Comparison of ENCODE assay signal across 10 cellular contexts in the genomic region with DNA sequence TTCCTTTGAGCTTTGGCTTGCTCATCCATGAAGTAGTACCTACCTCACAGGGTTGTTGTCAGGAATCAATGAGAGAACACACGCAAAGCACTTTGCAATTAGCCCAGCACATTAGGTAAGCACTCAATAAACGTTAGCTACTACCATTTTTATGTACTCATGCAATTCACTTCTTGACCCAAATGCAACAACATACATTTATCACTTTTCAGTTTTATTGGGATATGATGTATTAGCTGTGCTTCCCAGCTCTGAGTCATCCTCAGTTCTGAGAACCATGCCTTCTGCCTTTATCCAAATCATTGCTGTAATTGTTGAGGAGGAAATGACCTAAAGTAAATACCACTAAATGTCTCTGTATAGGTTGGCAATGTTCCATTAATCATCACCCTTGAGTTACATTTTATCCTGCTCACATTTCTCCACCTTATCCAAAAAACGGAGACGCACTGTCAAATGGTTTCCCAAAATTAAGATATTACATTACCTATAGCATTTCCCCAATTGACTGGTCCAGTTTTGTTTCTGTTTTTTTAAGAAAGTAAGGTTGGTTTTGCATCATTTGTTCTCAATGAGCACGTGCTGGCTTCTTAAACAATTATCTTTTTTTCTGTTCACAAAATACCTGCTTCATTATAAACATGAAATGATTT. TPM values are rescaled to one million over a fixed set of nuclear protein-coding genes. Genes with fewer than 3 reads are reported as not detected.
A peak's percentile ranks its signal among the peaks of the same experiment; 100 is the strongest.
DNase-seq lines count a peak whose midpoint lies in the region; ATAC-seq and TF ChIP-seq lines count a peak whose summit lies in the region.
"Had no signal": no experiment of that assay in that cellular context is flagged by ENCODE, and none has a peak within 500 bp of the region (broad histone marks: within the 10 kb centered on the region; RNA-seq: fewer than 3 reads in every experiment).

No MANE protein-coding gene starts in this region.

- in situ Hi-C loops in brain microvascular endothelial cell (cut with HindIII; ENCODE audit: low pct_ligation_motif_present, low sequenced_read_pairs), result no loop called here

- TF ChIP-seq CTCF in brain microvascular endothelial cell (IDR thresholded peaks at IDR 0.05; ENCODE audit: low read depth, low read length, missing control alignments), result no peak

- DNase-seq in GM03348 (ENCODE audit: low spot score) (peak; percentile 62), NCI-H2029 treated with DMSO at 0.1 percent for 48 hours (lab: John Stamatoyannopoulos, UW) (peak; percentile 42), brain microvascular endothelial cell (peak; percentile 59), pulmonary artery endothelial cell (ENCODE audit: low read depth, low spot score) (peak; percentile 63), H7 (no peak)
- no peak for DNase-seq in activated T-helper 2 cell treated with anti-CD3 and anti-CD28 coated beads, Interferon-gamma antibody, Interleukin-2, Interleukin-4, amounts not matched to agents 10 μg/mL and 5 μg/mL and 100 μg/mL, durations not matched to agents 14 hours and 24 hours and 36 hours (ENCODE audit: low spot score)
- DNase-seq: activated CD4-positive, alpha-beta T cell treated with anti-CD3 and anti-CD28 coated beads for 1 hour; ovary had no signal

- intact Hi-C loops in activated T-helper 2 cell treated with anti-CD3 and anti-CD28 coated beads, Interferon-gamma antibody, Interleukin-2, Interleukin-4, amounts not matched to agents 10 μg/mL and 5 μg/mL and 100 μg/mL, durations not matched to agents 14 hours and 24 hours and 36 hours (cut with micrococcal nuclease), result no loop called here

- H3K4me1 Mint-ChIP-seq in activated T-helper 2 cell treated with anti-CD3 and anti-CD28 coated beads, Interferon-gamma antibody, Interleukin-2, Interleukin-4, amounts not matched to agents 10 μg/mL and 5 μg/mL and 100 μg/mL, durations not matched to agents 14 hours and 24 hours and 36 hours (ENCODE audit: low read depth), result peaks cover 14% of the 10 kb centered on the region

- no peak overlapping the region for H3K27ac Mint-ChIP-seq in activated T-helper 2 cell treated with anti-CD3 and anti-CD28 coated beads, Interferon-gamma antibody, Interleukin-2, Interleukin-4, amounts not matched to agents 10 μg/mL and 5 μg/mL and 100 μg/mL, durations not matched to agents 14 hours and 24 hours and 36 hours

- ATAC-seq in HG02588 (IDR thresholded peaks at IDR 0.05; ENCODE audit: unreplicated experiment), result no peak

- H3K4me3 ChIP-seq in brain microvascular endothelial cell (ENCODE audit: low read depth, low read length) (no peak overlapping the region), H7 (ENCODE audit: insufficient read depth, low read depth, low read length) (no peak overlapping the region)
- H3K4me3 ChIP-seq: ovary had no signal

- H3K27me3 Mint-ChIP-seq in activated T-helper 2 cell treated with anti-CD3 and anti-CD28 coated beads, Interferon-gamma antibody, Interleukin-2, Interleukin-4, amounts not matched to agents 10 μg/mL and 5 μg/mL and 100 μg/mL, durations not matched to agents 14 hours and 24 hours and 36 hours (ENCODE audit: low read depth), result peaks cover 5% of the 10 kb centered on the region
- H3K27me3 Mint-ChIP-seq: brain had no signal

- H3K27me3 ChIP-seq in brain microvascular endothelial cell (replicated peaks), result no peaks in the 10 kb centered on the region
- H3K27me3 ChIP-seq in H7 (ENCODE audit: control insufficient read depth, insufficient read depth, low read length), result no peaks in the 10 kb centered on the region
- H3K27me3 ChIP-seq: ovary had no signal

- no peak overlapping the region for H3K27ac ChIP-seq in brain microvascular endothelial cell
- H3K27ac ChIP-seq: ovary had no signal

- no peaks in the 10 kb centered on the region for H3K36me3 ChIP-seq in brain microvascular endothelial cell (replicated peaks)
- no peaks in the 10 kb centered on the region for H3K36me3 ChIP-seq in H7 (replicated peaks; ENCODE audit: control insufficient read depth, insufficient read depth, low read length)
- H3K36me3 ChIP-seq: ovary had no signal

- no peaks in the 10 kb centered on the region for H3K9me3 Mint-ChIP-seq in activated T-helper 2 cell treated with anti-CD3 and anti-CD28 coated beads, Interferon-gamma antibody, Interleukin-2, Interleukin-4, amounts not matched to agents 10 μg/mL and 5 μg/mL and 100 μg/mL, durations not matched to agents 14 hours and 24 hours and 36 hours

- H3K36me3 Mint-ChIP-seq in activated T-helper 2 cell treated with anti-CD3 and anti-CD28 coated beads, Interferon-gamma antibody, Interleukin-2, Interleukin-4, amounts not matched to agents 10 μg/mL and 5 μg/mL and 100 μg/mL, durations not matched to agents 14 hours and 24 hours and 36 hours (ENCODE audit: low read depth), result no peaks in the 10 kb centered on the region
- H3K36me3 Mint-ChIP-seq: brain had no signal

- no peak overlapping the region for H3K4me3 Mint-ChIP-seq in activated T-helper 2 cell treated with anti-CD3 and anti-CD28 coated beads, Interferon-gamma antibody, Interleukin-2, Interleukin-4, amounts not matched to agents 10 μg/mL and 5 μg/mL and 100 μg/mL, durations not matched to agents 14 hours and 24 hours and 36 hours (ENCODE audit: low read depth)
- H3K4me3 Mint-ChIP-seq: brain had no signal

RNA-seq across cellular contexts. Expression of a gene that starts 2.3 kb away (rescaled TPM):
- total RNA-seq in pulmonary artery endothelial cell, result not detected in 2 replicates
- not detected in 2 replicates for total RNA-seq in H7 (2014; rRNA removed; shearing (Covaris generic))
- not detected in 2 replicates for total RNA-seq in activated T-helper 2 cell treated with anti-CD3 and anti-CD28 coated beads, Interferon-gamma antibody, Interleukin-2, Interleukin-4, amounts not matched to agents 10 μg/mL and 5 μg/mL and 100 μg/mL, durations not matched to agents 14 hours and 24 hours and 36 hours
- total RNA-seq: ovary had no signal

Comparison
In these comparisons a context has a peak if more than half of its experiments do, and no peak if none do; other contexts are left out.
1. DNase-seq: peak in GM03348 (single experiment), NCI-H2029 treated with DMSO at 0.1 percent for 48 hours (single experiment), brain microvascular endothelial cell (single experiment) and pulmonary artery endothelial cell (single experiment); none in H7 (single experiment) and activated T-helper 2 cell treated with anti-CD3 and anti-CD28 coated beads, Interferon-gamma antibody, Interleukin-2, Interleukin-4, amounts not matched to agents 10 μg/mL and 5 μg/mL and 100 μg/mL, durations not matched to agents 14 hours and 24 hours and 36 hours (single experiment).